ENCODE assay signal across 10 cellular contexts in genomic region chr12:119669744-119670472, GRCh38. TPM values are rescaled to one million over a fixed set of nuclear protein-coding genes. Genes with fewer than 3 reads are reported as not detected.
A peak's percentile ranks its signal among the peaks of the same experiment; 100 is the strongest.
DNase-seq lines count a peak whose midpoint lies in the region; ATAC-seq, FAIRE-seq and TF ChIP-seq lines count a peak whose summit lies in the region.
"Had no signal": no experiment of that assay in that cellular context is flagged by ENCODE, and none has a peak within 500 bp of the region (broad histone marks: within the 10 kb centered on the region; RNA-seq: fewer than 3 reads in every experiment).

No MANE protein-coding gene starts in this region.

- H2AFZ ChIP-seq in H9 (ENCODE audit: low read length) (no peak overlapping the region), PC-3 (ENCODE audit: low read length) (no peak overlapping the region), endothelial cell of umbilical vein (ENCODE audit: low read depth, low read length) (no peak overlapping the region)
- H2AFZ ChIP-seq: GM23248 had no signal

- H2BK5ac ChIP-seq in H9 (ENCODE audit: insufficient read length, low read length), result no peak overlapping the region

- H3K4me3 ChIP-seq in PC-3 (ENCODE audit: low read length) (peak overlapping the region; percentile 92; the same call in 1 of the 2 replicates), endothelial cell of umbilical vein (replicated peaks in 1 of 3; ENCODE audit: insufficient read depth in 1 of 3, low read depth in 1 of 3, low read length in 3 of 3) (no peak overlapping the region), rectal smooth muscle tissue (ENCODE audit: low read length) (peak overlapping the region; percentile 11)
- H3K4me3 ChIP-seq: GM23248 had no signal

- TF ChIP-seq POLR2A in endothelial cell of umbilical vein (IDR thresholded peaks at IDR 0.05; ENCODE audit: low read depth, low read length), result no peak

- POLR2A ChIA-PET in PC-3 (lab: Charles Lee; ENCODE audit: unreplicated experiment) (interaction anchor here (0.5 to 0.6 kb wide), 2 partner anchors 320 to 463 kb away, joined by 3 to 30 read pairs; no protein-coding TSS in a partner anchor), endothelial cell of umbilical vein (lab: Charles Lee) (no interaction called here)

- peaks cover 24% of the 10 kb centered on the region for H3K36me3 ChIP-seq in PC-3 (ENCODE audit: low read depth, low read length)
- H3K36me3 ChIP-seq in endothelial cell of umbilical vein (ENCODE audit: control insufficient read depth in 2 of 2, extremely low read depth in 1 of 2, insufficient read depth in 2 of 2, low read length in 2 of 2), result no peaks in the 10 kb centered on the region
- H3K36me3 ChIP-seq in rectal smooth muscle tissue (ENCODE audit: control insufficient read depth, insufficient read depth, low read length), result peaks cover 11% of the 10 kb centered on the region

- H3K18ac ChIP-seq in H9 (ENCODE audit: insufficient read length, low read depth, low read length), result no peak overlapping the region

- dilution Hi-C loops in endothelial cell of umbilical vein (cut with MboI; ENCODE audit: extremely low pct_ligation_motif_present, low sequenced_read_pairs), result no loop called here

- ATAC-seq in PC-3 (peak; percentile 5), HG03159 (IDR thresholded peaks at IDR 0.05; ENCODE audit: unreplicated experiment) (no peak)

- H3K4ac ChIP-seq in H9 (ENCODE audit: low read depth, low read length), result no peak overlapping the region

- no peak overlapping the region for H3K14ac ChIP-seq in H9 (ENCODE audit: insufficient read depth, low read length)

- H4K20me1 ChIP-seq in H9 (ENCODE audit: control insufficient read depth, insufficient read depth, insufficient read length) (no peaks in the 10 kb centered on the region), PC-3 (ENCODE audit: low read length) (no peaks in the 10 kb centered on the region), endothelial cell of umbilical vein (replicated peaks; ENCODE audit: control insufficient read depth, extremely low read depth, insufficient read depth, low read length) (no peaks in the 10 kb centered on the region)

- H3K9ac ChIP-seq in H9 (ENCODE audit: extremely low read depth, insufficient read length, low read length) (no peak overlapping the region), PC-3 (ENCODE audit: low read length) (peak overlapping the region; percentile 30), endothelial cell of umbilical vein (replicated peaks; ENCODE audit: extremely low read depth, insufficient read depth, low read length) (no peak overlapping the region), rectal smooth muscle tissue (ENCODE audit: low read length) (peak overlapping the region; percentile 6)
- H3K9ac ChIP-seq: GM23248 had no signal

- TF ChIP-seq CTCF in H9 (conservative IDR thresholded peaks at IDR 0.05), result no peak
- TF ChIP-seq CTCF in PC-3 (conservative IDR thresholded peaks at IDR 0.05; ENCODE audit: low read depth, low read length), result no peak
- TF ChIP-seq CTCF in endothelial cell of umbilical vein (IDR thresholded peaks at IDR 0.05; ENCODE audit: extremely low read depth in 1 of 2, insufficient read depth in 1 of 2, low read depth in 1 of 2, low read length in 2 of 2), result no peak

- H3K9me3 ChIP-seq in H9 (ENCODE audit: control insufficient read depth, low read depth, low read length), result no peaks in the 10 kb centered on the region
- no peaks in the 10 kb centered on the region for H3K9me3 ChIP-seq in PC-3 (ENCODE audit: low read length)
- no peaks in the 10 kb centered on the region for H3K9me3 ChIP-seq in endothelial cell of umbilical vein (replicated peaks; ENCODE audit: control insufficient read depth, insufficient read depth, low read length)

- H4K91ac ChIP-seq in H9 (ENCODE audit: insufficient read length, low read depth, low read length), result no peak overlapping the region

- CTCF ChIA-PET in PC-3 (lab: Charles Lee) (interaction anchor here (0.7 to 0.9 kb wide), 4 partner anchors 12 to 119 kb away, joined by 3 to 5 read pairs (median 3); no protein-coding TSS in a partner anchor), endothelial cell of umbilical vein (lab: Charles Lee) (interaction anchor here (1.1 to 1.4 kb wide), 3 partner anchors 11 to 111 kb away, joined by 4 to 8 read pairs (median 4); no protein-coding TSS in a partner anchor)

- DNase-seq in H9 (no peak), PC-3 (peak; percentile 49), endothelial cell of umbilical vein (ENCODE audit: low read depth, low spot score) (peak; percentile 63), DMS79 treated with DMSO at 0.1 percent for 48 hours (lab: John Stamatoyannopoulos, UW) (no peak), NOMO-1 treated with dmso at 0.1 percent for 144 hours (lab: John Stamatoyannopoulos, UW; ENCODE audit: unreplicated experiment) (no peak)
- DNase-seq: central memory CD4-positive, alpha-beta T cell; GM23248; retina had no signal

- no peak overlapping the region for H2BK15ac ChIP-seq in H9 (ENCODE audit: low read depth, low read length)

- H3K56ac ChIP-seq in H9 (ENCODE audit: insufficient read length, low read depth, low read length), result no peak overlapping the region

- no peaks in the 10 kb centered on the region for H3K9me1 ChIP-seq in endothelial cell of umbilical vein (replicated peaks; ENCODE audit: control insufficient read depth, extremely low read depth, insufficient read depth, low read length)

- peak overlapping the region in 1 of 3 experiments; percentile 45; a peak in 1 of 7 replicates for H3K27ac Mint-ChIP-seq in H9

- no CpG with 5 or more reads among the region's 11 CpGs for WGBS in H9 (ENCODE audit: extremely low coverage, insufficient read length, low lambda C conversion rate)

- H3K79me1 ChIP-seq in H9 (ENCODE audit: insufficient read depth, low read depth, low read length, poor library complexity, severe bottlenecking), result peaks cover 4% of the 10 kb centered on the region

- no peaks in the 10 kb centered on the region for H3K9me2 ChIP-seq in PC-3 (replicated peaks; ENCODE audit: low read length)

- H3K4me1 Mint-ChIP-seq in H9, result peaks cover 13 to 15% of the 10 kb centered on the region in 2 experiments

- H4K8ac ChIP-seq in H9 (replicated peaks; ENCODE audit: insufficient read length, low read depth, low read length), result no peak overlapping the region

- peak overlapping the region; percentile 68 to 92; a peak in 4 of 5 replicates for H3K4me3 Mint-ChIP-seq in H9

- H3K23me2 ChIP-seq in H9 (ENCODE audit: insufficient read length, low read depth, low read length, poor library complexity, severe bottlenecking), result no peaks in the 10 kb centered on the region

- no peaks in the 10 kb centered on the region; the same call in 1 of the 2 replicates for H3K27me3 Mint-ChIP-seq in H9 (ENCODE audit: low read depth)

- BruUV-seq in PC-3 (replicated peaks; lab: Mats Ljungman, UMichigan), result TSS peak; percentile 1
- BruUV-seq in endothelial cell of umbilical vein (replicated peaks; lab: Mats Ljungman, UMichigan), result no TSS peak

- no peak overlapping the region for H3K23ac ChIP-seq in H9 (ENCODE audit: insufficient read length, low read depth, low read length)

- H3T11ph ChIP-seq in H9 (ENCODE audit: low read length), result no peak overlapping the region

- no peaks in the 10 kb centered on the region for H3K9me3 Mint-ChIP-seq in H9

- H2BK20ac ChIP-seq in H9 (ENCODE audit: low read depth, low read length, poor library complexity, severe bottlenecking), result no peak overlapping the region

- no peak overlapping the region for H3K4me2 ChIP-seq in H9 (ENCODE audit: insufficient read depth, insufficient read length, low read length)
- H3K4me2 ChIP-seq in PC-3 (ENCODE audit: low read length), result peak overlapping the region; percentile 84
- no peak overlapping the region for H3K4me2 ChIP-seq in endothelial cell of umbilical vein (ENCODE audit: insufficient read depth, low read length)

- no peak for FAIRE-seq in endothelial cell of umbilical vein (lab: Jason Lieb, UNC)

- no peaks in the 10 kb centered on the region for H3K79me2 ChIP-seq in H9 (ENCODE audit: insufficient read depth, low read length)
- peaks cover 39% of the 10 kb centered on the region for H3K79me2 ChIP-seq in PC-3 (ENCODE audit: low read length)
- peaks cover 4% of the 10 kb centered on the region for H3K79me2 ChIP-seq in endothelial cell of umbilical vein (ENCODE audit: control insufficient read depth, insufficient read depth, low read length)

- H3K36me3 Mint-ChIP-seq in H9 (ENCODE audit: insufficient read depth in 1 of 3, low read depth in 3 of 3), result peaks cover 29 to 56% (median 49%) of the 10 kb centered on the region in 3 experiments

- H3K4me1 ChIP-seq in H9 (ENCODE audit: insufficient read depth, low read length), result no peaks in the 10 kb centered on the region
- peaks cover 41% of the 10 kb centered on the region for H3K4me1 ChIP-seq in PC-3 (ENCODE audit: insufficient read depth, low read length)
- H3K4me1 ChIP-seq in endothelial cell of umbilical vein (ENCODE audit: control insufficient read depth, extremely low read depth, insufficient read depth, low read length), result peaks cover 46% of the 10 kb centered on the region
- H3K4me1 ChIP-seq in rectal smooth muscle tissue (ENCODE audit: control insufficient read depth, insufficient read depth, low read length), result peaks cover 3% of the 10 kb centered on the region

- H3K27ac ChIP-seq in H9 (ENCODE audit: insufficient read length, low read depth, low read length) (no peak overlapping the region), PC-3 (ENCODE audit: low read length) (peak overlapping the region; percentile 29), endothelial cell of umbilical vein (ENCODE audit: insufficient read depth, low read depth, low read length) (no peak overlapping the region), rectal smooth muscle tissue (ENCODE audit: low read depth, low read length) (no peak overlapping the region)
- H3K27ac ChIP-seq: GM23248 had no signal

- no peak overlapping the region for H2AK5ac ChIP-seq in H9 (ENCODE audit: insufficient read length, low read length)

- intact Hi-C loops in PC-3 (cut with micrococcal nuclease) (loop anchor here (1.0 kb wide), 2 partner anchors 23 to 110 kb away; no protein-coding TSS in a partner anchor), endothelial cell of umbilical vein (cut with micrococcal nuclease) (loop anchor here (10.0 kb wide), 1 partner anchor 1265 kb away; no protein-coding TSS in a partner anchor)

- no peak overlapping the region for H4K5ac ChIP-seq in H9 (ENCODE audit: insufficient read length, low read depth, low read length)

- no peaks in the 10 kb centered on the region for H3F3A ChIP-seq in PC-3 (ENCODE audit: low read length, unreplicated experiment)

- H2BK12ac ChIP-seq in H9 (ENCODE audit: insufficient read length, low read depth, low read length), result no peak overlapping the region

- no peak overlapping the region for H2BK120ac ChIP-seq in H9 (ENCODE audit: low read depth, low read length, poor library complexity, severe bottlenecking)

- H3K27me3 ChIP-seq in H9 (ENCODE audit: insufficient read depth, low read length) (no peaks in the 10 kb centered on the region), PC-3 (ENCODE audit: low read length) (no peaks in the 10 kb centered on the region), endothelial cell of umbilical vein (ENCODE audit: control insufficient read depth in 2 of 2, insufficient read depth in 2 of 2, low read length in 2 of 2) (no peaks in the 10 kb centered on the region), rectal smooth muscle tissue (ENCODE audit: control insufficient read depth, insufficient read depth, low read length) (no peaks in the 10 kb centered on the region)

RNA-seq across cellular contexts. Expression of gene PRKAB1, which starts 2.0 kb away (rescaled TPM):
- total RNA-seq in H9 (2021) (42.2 and 44.2 TPM in 2 replicates), PC-3 (2014; rRNA removed) (16.0 and 16.2 TPM in 2 replicates), endothelial cell of umbilical vein (21.9 and 23.1 TPM in 2 replicates)
- polyA plus RNA-seq in endothelial cell of umbilical vein, result 25.9 and 27.0 TPM in 2 replicates
- polyA plus RNA-seq in endothelial cell of umbilical vein (2011; cell fraction: cytosol; rRNA removed), result 19.1 and 21.3 TPM in 2 replicates
- 37.7 and 39.3 TPM in 2 replicates for polyA plus RNA-seq in endothelial cell of umbilical vein (2011; cell fraction: nucleus; rRNA removed)
- polyA plus RNA-seq in endothelial cell of umbilical vein (2012), result 15.6 and 16.2 TPM in 2 replicates
- 20.9 and 21.7 TPM in 2 replicates for polyA minus RNA-seq in endothelial cell of umbilical vein
- 26.5 TPM for polyA minus RNA-seq in endothelial cell of umbilical vein (2011; cell fraction: cytosol; rRNA and poly(A)+ RNA removed)
- 15.9 and 16.1 TPM in 2 replicates for polyA minus RNA-seq in endothelial cell of umbilical vein (2011; cell fraction: nucleus; rRNA and poly(A)+ RNA removed)

Comparison
In these comparisons a context has a peak if more than half of its experiments do, and no peak if none do; other contexts are left out.
1. DNase-seq: peak in PC-3 (single experiment) and endothelial cell of umbilical vein (single experiment); none in H9 (single experiment), DMS79 treated with DMSO at 0.1 percent for 48 hours (single experiment) and NOMO-1 treated with dmso at 0.1 percent for 144 hours (single experiment).
2. H3K9ac ChIP-seq: peak in PC-3 (single experiment) and rectal smooth muscle tissue (single experiment); none in H9 (single experiment) and endothelial cell of umbilical vein (single experiment).
3. H3K4me3 ChIP-seq: peak in PC-3 (single experiment) and rectal smooth muscle tissue (single experiment); none in endothelial cell of umbilical vein (0 of 3).